In genomic region chr22:30751529-30751928, GRCh38 we compare ENCODE assay signal across 1 cellular context.
A peak's percentile ranks its signal among the peaks of the same experiment; 100 is the strongest.
TF ChIP-seq lines count a peak whose summit lies in the region.

No MANE protein-coding gene starts in this region.

TF ChIP-seq in K562, 482 proteins besides CTCF, POLR2A, EP300 and RAD21 (continued from another document):
- TF ChIP-seq PKNOX1 (IDR thresholded peaks at IDR 0.05) (peak; percentile 61), DEAF1 (CRISPR knock-in tag; IDR thresholded peaks at IDR 0.05) (no peak)
